36 cellular contexts compared by ENCODE assay signal in genomic region chr6:10957414-10957886, GRCh38.
DNase-seq lines count a peak whose midpoint lies in the region; ATAC-seq, FAIRE-seq and TF ChIP-seq lines count a peak whose summit lies in the region.
"Had no signal": no experiment of that assay in that cellular context is flagged by ENCODE, and none has a peak within 500 bp of the region (broad histone marks: within the 10 kb centered on the region; RNA-seq: fewer than 3 reads in every experiment).

No MANE protein-coding gene starts in this region.

- no peak overlapping the region for H3K14ac ChIP-seq in IMR-90 (replicated peaks; ENCODE audit: low read depth, low read length)

- 5% methylated on average over 6 of the region's 6 CpGs for WGBS in HepG2 (ENCODE audit: low lambda C conversion rate)
- WGBS in right lobe of liver (ENCODE audit: insufficient coverage, low coverage, low lambda C conversion rate, missing lambda C conversion rate) = 57% methylated on average over 5 of the region's 6 CpGs
- WGBS in IMR-90 (ENCODE audit: extremely low coverage in 2 of 2, insufficient read length in 1 of 2), 2 experiments = 100% methylated on average over 2 of the region's 6 CpGs; no CpG with 5 or more reads in 1 of the 2 experiments
- 93% methylated on average over 6 of the region's 6 CpGs for WGBS in esophagus muscularis mucosa

- no peaks in the 10 kb centered on the region for H3K36me3 ChIP-seq in HepG2 (replicated peaks in 1 of 2; ENCODE audit: control insufficient read depth in 1 of 2, insufficient read depth in 2 of 2, low read length in 2 of 2)
- H3K36me3 ChIP-seq in right lobe of liver = no peaks in the 10 kb centered on the region
- H3K36me3 ChIP-seq in IMR-90 (ENCODE audit: control insufficient read depth, insufficient read depth, low read length) = no peaks in the 10 kb centered on the region
- no peaks in the 10 kb centered on the region for H3K36me3 ChIP-seq in esophagus muscularis mucosa
- no peaks in the 10 kb centered on the region for H3K36me3 ChIP-seq in osteoblast (ENCODE audit: insufficient read depth, low read length)
- H3K36me3 ChIP-seq: BLaER1; BLaER1 treated with 17β-estradiol and CSF1 and Interleukin-3, amounts not matched to agents 10 nM and 100 nM had no signal

- FAIRE-seq in HepG2 (lab: Jason Lieb, UNC) = peak; percentile 72
- FAIRE-seq: A204.1, A549, D721Med had no signal

- peaks cover 12% of the 10 kb centered on the region for H3K4me1 Mint-ChIP-seq in WTC11
- H3K4me1 Mint-ChIP-seq: B cell; CD14-positive monocyte; CD4-positive, CD25-positive, alpha-beta regulatory T cell; CD8-positive, alpha-beta memory T cell had no signal

- peak overlapping the region; percentile 28; the same call in 1 of the 3 replicates for H2BK15ac ChIP-seq in IMR-90 (ENCODE audit: low read depth, low read length)

- dilution Hi-C loops in IMR-90 (cut with HindIII; ENCODE audit: low sequenced_read_pairs, unreplicated experiment) = no loop called here

- no peak overlapping the region for H3K18ac ChIP-seq in IMR-90 (ENCODE audit: low read depth, low read length)

- no peak overlapping the region for H3K9ac ChIP-seq in HepG2 (ENCODE audit: insufficient read depth, low read depth, low read length)
- no peak overlapping the region for H3K9ac ChIP-seq in IMR-90 (ENCODE audit: low read depth, low read length)
- H3K9ac ChIP-seq: BLaER1; BLaER1 treated with 17β-estradiol and CSF1 and Interleukin-3, amounts not matched to agents 10 nM and 100 nM had no signal

- TF ChIP-seq CTCF in HepG2 (CRISPR knock-in tag; IDR thresholded peaks at IDR 0.05) (0 out of 2 replicates have a peak, but pooled peaks have one; percentile 13), right lobe of liver (IDR thresholded peaks at IDR 0.05) (no peak), IMR-90 (conservative IDR thresholded peaks at IDR 0.05; ENCODE audit: low read depth, low read length) (no peak), WTC11 (IDR thresholded peaks at IDR 0.05) (no peak), esophagus muscularis mucosa (IDR thresholded peaks at IDR 0.05) (no peak), osteoblast (IDR thresholded peaks at IDR 0.05; ENCODE audit: extremely low read depth, low read depth, low read length) (no peak)

- BruUV-seq in HepG2 (replicated peaks; lab: Mats Ljungman, UMichigan) (no TSS peak), IMR-90 (replicated peaks; lab: Mats Ljungman, UMichigan) (no TSS peak)

- no peaks in the 10 kb centered on the region for H3K36me3 Mint-ChIP-seq in WTC11
- H3K36me3 Mint-ChIP-seq: CD14-positive monocyte; CD4-positive, alpha-beta memory T cell; CD4-positive, CD25-positive, alpha-beta regulatory T cell; CD8-positive, alpha-beta T cell had no signal

- H2AFZ ChIP-seq in HepG2 (ENCODE audit: low read length) (no peak overlapping the region), IMR-90 (replicated peaks; ENCODE audit: low read length, poor library complexity) (no peak overlapping the region), osteoblast (ENCODE audit: low read length) (no peak overlapping the region)

- H3K79me1 ChIP-seq in IMR-90 (ENCODE audit: low read depth in 1 of 2, low read length in 2 of 2) = no peaks in the 10 kb centered on the region

- H3K56ac ChIP-seq in IMR-90 (ENCODE audit: extremely low read depth, insufficient read depth, low read length) = no peak overlapping the region

- DNase-seq in HepG2 (ENCODE audit: low spot score) = peak; percentile 94
- no peak for DNase-seq in right lobe of liver
- DNase-seq in IMR-90 = no peak
- no peak for DNase-seq in WTC11 (ENCODE audit: low spot score)
- peak; percentile 79 for DNase-seq in esophagus muscularis mucosa (ENCODE audit: extremely low spot score)
- no peak for DNase-seq in activated effector memory CD4-positive, alpha-beta T cell treated with anti-CD3 and anti-CD28 coated beads, Interleukin-2, amount 50 U/mL, for 16 hours
- DNase-seq in osteoblast (ENCODE audit: insufficient read length, low spot score, missing footprints) = no peak
- DNase-seq in DMS53 (lab: John Stamatoyannopoulos, UW) = no peak
- DNase-seq: 8988T; ACHN; AML-193; BE2C; C1 segment of cervical spinal cord; Caco-2; Calu3; CD4-positive, alpha-beta memory T cell; CD4-positive, alpha-beta T cell; CD4-positive, CD25-positive, alpha-beta regulatory T cell; CD8-positive, alpha-beta memory T cell; CD8-positive, alpha-beta T cell; COR-L47; DMS 273 treated with DMSO at 0.1 percent for 48 hours; DMS153; DMS79; DMS79 treated with DMSO at 0.1 percent for 48 hours; DND-41; EL had no signal

- H2BK120ac ChIP-seq in IMR-90 (ENCODE audit: low read depth, low read length) = no peak overlapping the region

- peak overlapping the region; percentile 59 for H3K4me2 ChIP-seq in HepG2 (ENCODE audit: low read depth, low read length)
- H3K4me2 ChIP-seq in IMR-90 (ENCODE audit: low read depth, low read length) = no peak overlapping the region
- no peak overlapping the region for H3K4me2 ChIP-seq in osteoblast (ENCODE audit: insufficient read depth, low read length)
- H3K4me2 ChIP-seq: A549; BLaER1; BLaER1 treated with 17β-estradiol and CSF1 and Interleukin-3, amounts not matched to agents 10 nM and 100 nM had no signal

- no peak overlapping the region for H2AK9ac ChIP-seq in IMR-90 (replicated peaks; ENCODE audit: low read depth, low read length, poor library complexity)

- no peak overlapping the region for H2AK5ac ChIP-seq in IMR-90 (ENCODE audit: low read depth, low read length)

- in situ Hi-C loops in HepG2 (cut with HindIII; ENCODE audit: extremely low pct_ligation_motif_present, low pct_unique_long_range_greater_than_20kb) (loop anchor here (5.0 to 10.0 kb wide), 3 partner anchors 55 to 537 kb away; partner anchors contain the start of gene ELOVL2), IMR-90 (cut with MboI; ENCODE audit: low sequenced_read_pairs) (loop anchor here (10.0 kb wide), 1 partner anchor 617 kb away; no protein-coding TSS in a partner anchor)

- peak overlapping the region; percentile 20; the same call in 1 of the 2 replicates for H4K91ac ChIP-seq in IMR-90 (ENCODE audit: insufficient read depth, low read depth, low read length)

- no peak overlapping the region for H3K27ac Mint-ChIP-seq in WTC11
- H3K27ac Mint-ChIP-seq: B cell; CD4-positive, alpha-beta memory T cell; CD4-positive, alpha-beta T cell; CD4-positive, CD25-positive, alpha-beta regulatory T cell; CD8-positive, alpha-beta memory T cell; CD8-positive, alpha-beta T cell had no signal

- H3K4me1 ChIP-seq in HepG2 (ENCODE audit: insufficient read depth, low read length) (peaks cover 74% of the 10 kb centered on the region), right lobe of liver (no peaks in the 10 kb centered on the region), IMR-90 (ENCODE audit: control insufficient read depth, insufficient read depth, low read length) (peaks cover 3% of the 10 kb centered on the region), esophagus muscularis mucosa (no peaks in the 10 kb centered on the region), osteoblast (ENCODE audit: insufficient read depth, low read length) (peaks cover 4% of the 10 kb centered on the region)
- H3K4me1 ChIP-seq: BE2C; BLaER1; BLaER1 treated with 17β-estradiol and CSF1 and Interleukin-3, amounts not matched to agents 10 nM and 100 nM; Caco-2 had no signal

- no peaks in the 10 kb centered on the region for H3K9me3 ChIP-seq in HepG2 (ENCODE audit: low read length)
- H3K9me3 ChIP-seq in right lobe of liver = no peaks in the 10 kb centered on the region
- no peaks in the 10 kb centered on the region for H3K9me3 ChIP-seq in IMR-90 (ENCODE audit: control insufficient read depth, insufficient read depth, low read length)
- H3K9me3 ChIP-seq in esophagus muscularis mucosa = no peaks in the 10 kb centered on the region
- H3K9me3 ChIP-seq in osteoblast (ENCODE audit: low read depth, low read length) = no peaks in the 10 kb centered on the region
- H3K9me3 ChIP-seq: A549; BE2C; BLaER1; BLaER1 treated with 17β-estradiol and CSF1 and Interleukin-3, amounts not matched to agents 10 nM and 100 nM; Caco-2 had no signal

- H4K20me1 ChIP-seq in HepG2 (ENCODE audit: insufficient read depth, low read length) = no peaks in the 10 kb centered on the region
- no peaks in the 10 kb centered on the region for H4K20me1 ChIP-seq in IMR-90 (ENCODE audit: insufficient read depth, low read length)
- H4K20me1 ChIP-seq in osteoblast (ENCODE audit: insufficient read depth, low read length) = no peaks in the 10 kb centered on the region
- H4K20me1 ChIP-seq: BLaER1; BLaER1 treated with 17β-estradiol and CSF1 and Interleukin-3, amounts not matched to agents 10 nM and 100 nM had no signal

- no peak overlapping the region for H2BK20ac ChIP-seq in IMR-90 (ENCODE audit: low read depth, low read length)

- H3K27me3 ChIP-seq in HepG2 (ENCODE audit: control insufficient read depth in 1 of 2, insufficient read depth in 2 of 2, low read length in 2 of 2) = no peaks in the 10 kb centered on the region
- no peaks in the 10 kb centered on the region for H3K27me3 ChIP-seq in right lobe of liver
- H3K27me3 ChIP-seq in IMR-90 (ENCODE audit: control insufficient read depth, insufficient read depth, low read length) = peaks cover 4% of the 10 kb centered on the region
- H3K27me3 ChIP-seq in esophagus muscularis mucosa = no peaks in the 10 kb centered on the region
- peaks cover 3% of the 10 kb centered on the region for H3K27me3 ChIP-seq in osteoblast (ENCODE audit: insufficient read depth, low read length)
- H3K27me3 ChIP-seq: BE2C; BLaER1; BLaER1 treated with 17β-estradiol and CSF1 and Interleukin-3, amounts not matched to agents 10 nM and 100 nM had no signal

- POLR2A ChIA-PET in HepG2 (lab: Yijun Ruan, JAX) = interaction anchor here (0.7 to 2.1 kb wide), 7 partner anchors 24 to 85 kb away, joined by 3 to 17 read pairs (median 6); no protein-coding TSS in a partner anchor
- POLR2A ChIA-PET in IMR-90 (lab: Charles Lee; ENCODE audit: unreplicated experiment) = no interaction called here
- POLR2A ChIA-PET in WTC11 (lab: Charles Lee) = no interaction called here

- no peak overlapping the region for H3K4me3 Mint-ChIP-seq in WTC11
- H3K4me3 Mint-ChIP-seq: B cell; CD14-positive monocyte; CD4-positive, alpha-beta memory T cell; CD4-positive, alpha-beta T cell; CD4-positive, CD25-positive, alpha-beta regulatory T cell; CD8-positive, alpha-beta memory T cell; CD8-positive, alpha-beta T cell had no signal

- no peak overlapping the region for H3K4ac ChIP-seq in IMR-90 (ENCODE audit: low read depth, low read length)

- no peaks in the 10 kb centered on the region for H3K9me1 ChIP-seq in IMR-90 (ENCODE audit: insufficient read depth, low read length)

- intact Hi-C loops in HepG2 (cut with micrococcal nuclease; ENCODE audit: unreplicated experiment) (loop anchor here (1.0 to 10.0 kb wide), 3 partner anchors 55 to 277 kb away; partner anchors contain the start of gene NEDD9), right lobe of liver (cut with DNase I) (no loop called here), IMR-90 (cut with micrococcal nuclease) (no loop called here), esophagus muscularis mucosa (cut with DNase I) (no loop called here)

- H2BK5ac ChIP-seq in IMR-90 (ENCODE audit: low read depth, low read length, poor library complexity, severe bottlenecking) = no peak overlapping the region

- ATAC-seq in HepG2 (peak; percentile 88), right lobe of liver (no peak), IMR-90 (ENCODE audit: low read depth) (no peak), WTC11 (no peak)
- ATAC-seq: A549; CD8-positive, alpha-beta T cell had no signal

- H3K4me3 ChIP-seq in HepG2 (replicated peaks in 1 of 3; ENCODE audit: insufficient read depth in 1 of 3, low read depth in 2 of 3, low read length in 3 of 3) (no peak overlapping the region; a peak in 1 of 6 replicates), right lobe of liver (no peak overlapping the region), IMR-90 (ENCODE audit: insufficient read depth, low read depth, low read length) (no peak overlapping the region), esophagus muscularis mucosa (no peak overlapping the region), osteoblast (ENCODE audit: insufficient read depth, low read length) (no peak overlapping the region)
- H3K4me3 ChIP-seq: A549; BLaER1; BLaER1 treated with 17β-estradiol and CSF1 and Interleukin-3, amounts not matched to agents 10 nM and 100 nM had no signal

- TF ChIP-seq POLR2A in HepG2 (IDR thresholded peaks at IDR 0.05; ENCODE audit: insufficient read depth in 1 of 2, low read depth in 2 of 2, low read length in 2 of 2) = no peak
- TF ChIP-seq POLR2A in right lobe of liver (IDR thresholded peaks at IDR 0.05) = no peak
- TF ChIP-seq POLR2A in IMR-90 (IDR thresholded peaks at IDR 0.05; ENCODE audit: low read depth, low read length) = no peak
- TF ChIP-seq POLR2A in esophagus muscularis mucosa (IDR thresholded peaks at IDR 0.05; ENCODE audit: low read depth) = no peak

- CTCF ChIA-PET in HepG2 (lab: Yijun Ruan, JAX; ENCODE audit: low intra/inter-chr PET ratio, low total read pairs) = interaction anchor here (1.2 to 10.6 kb wide), 2 partner anchors 53 to 88 kb away, joined by 4 to 309 read pairs; partner anchors contain the start of gene ELOVL2
- CTCF ChIA-PET in IMR-90 (lab: Yijun Ruan, JAX) = no interaction called here
- CTCF ChIA-PET in WTC11 (lab: Charles Lee) = interaction anchor here (1.2 kb wide), 1 partner anchor 111 kb away, joined by 5 read pairs; no protein-coding TSS in a partner anchor

- H4K5ac ChIP-seq in IMR-90 (ENCODE audit: low read depth, low read length) = no peak overlapping the region

- H3K27me3 Mint-ChIP-seq in WTC11 (ENCODE audit: low read depth) = peaks cover 48% of the 10 kb centered on the region

- peak; percentile 52 to 91; a peak in 2 of 4 replicates for TF ChIP-seq EP300 in HepG2 (IDR thresholded peaks at IDR 0.05; ENCODE audit: low read depth in 2 of 2, low read length in 2 of 2)
- TF ChIP-seq EP300 in HepG2 (CRISPR knock-in tag; IDR thresholded peaks at IDR 0.05; ENCODE audit: borderline replicate concordance) = peak; percentile 87
- no peak for TF ChIP-seq EP300 in esophagus muscularis mucosa (IDR thresholded peaks at IDR 0.05)

- peak overlapping the region; percentile 55 for H3K27ac ChIP-seq in HepG2 (ENCODE audit: extremely low read length, insufficient read depth, low read length)
- H3K27ac ChIP-seq in right lobe of liver = no peak overlapping the region
- no peak overlapping the region for H3K27ac ChIP-seq in IMR-90 (ENCODE audit: insufficient read depth, low read length)
- H3K27ac ChIP-seq in esophagus muscularis mucosa (replicated peaks in 1 of 4) = no peak overlapping the region
- H3K27ac ChIP-seq in osteoblast (ENCODE audit: low read depth, low read length) = no peak overlapping the region
- H3K27ac ChIP-seq: 22Rv1; A549; BLaER1; BLaER1 treated with 17β-estradiol and CSF1 and Interleukin-3, amounts not matched to agents 10 nM and 100 nM; C4-2B had no signal

- no peak overlapping the region for H3K23ac ChIP-seq in IMR-90 (ENCODE audit: low read depth, low read length)

- H3K79me2 ChIP-seq in HepG2 (ENCODE audit: insufficient read depth, low read length) (no peaks in the 10 kb centered on the region), osteoblast (ENCODE audit: insufficient read depth, low read length) (no peaks in the 10 kb centered on the region)

- H4K8ac ChIP-seq in IMR-90 (ENCODE audit: low read depth in 2 of 2, low read length in 2 of 2) = no peak overlapping the region

- TF ChIP-seq RAD21 in HepG2 (CRISPR knock-in tag; IDR thresholded peaks at IDR 0.05) (no peak), IMR-90 (IDR thresholded peaks at IDR 0.05; ENCODE audit: low read length) (no peak)

- no peaks in the 10 kb centered on the region for H3K9me3 Mint-ChIP-seq in WTC11
- H3K9me3 Mint-ChIP-seq: CD14-positive monocyte; CD4-positive, alpha-beta T cell; CD8-positive, alpha-beta T cell had no signal

Comparison
In these comparisons a context has a peak if more than half of its experiments do, and no peak if none do; other contexts are left out.
1. DNase-seq: peak in HepG2 (single experiment) and esophagus muscularis mucosa (single experiment); none in right lobe of liver (0 of 3), IMR-90 (single experiment), WTC11 (single experiment), activated effector memory CD4-positive, alpha-beta T cell treated with anti-CD3 and anti-CD28 coated beads, Interleukin-2, amount 50 U/mL, for 16 hours (single experiment), osteoblast (single experiment) and DMS53 (single experiment).
2. Of the 50 proteins assayed by ChIP-seq in both HepG2 and WTC11: peak only in HepG2: ATF1, ATF2, CTCF, E2F1, ELF4, ESRRA and 15 more; only in WTC11: none; in both: GABPB1; in neither: 24; mixed calls (peak in some experiments, not most) for 4.